17 cellular contexts compared by ENCODE assay signal in the genomic region with DNA sequence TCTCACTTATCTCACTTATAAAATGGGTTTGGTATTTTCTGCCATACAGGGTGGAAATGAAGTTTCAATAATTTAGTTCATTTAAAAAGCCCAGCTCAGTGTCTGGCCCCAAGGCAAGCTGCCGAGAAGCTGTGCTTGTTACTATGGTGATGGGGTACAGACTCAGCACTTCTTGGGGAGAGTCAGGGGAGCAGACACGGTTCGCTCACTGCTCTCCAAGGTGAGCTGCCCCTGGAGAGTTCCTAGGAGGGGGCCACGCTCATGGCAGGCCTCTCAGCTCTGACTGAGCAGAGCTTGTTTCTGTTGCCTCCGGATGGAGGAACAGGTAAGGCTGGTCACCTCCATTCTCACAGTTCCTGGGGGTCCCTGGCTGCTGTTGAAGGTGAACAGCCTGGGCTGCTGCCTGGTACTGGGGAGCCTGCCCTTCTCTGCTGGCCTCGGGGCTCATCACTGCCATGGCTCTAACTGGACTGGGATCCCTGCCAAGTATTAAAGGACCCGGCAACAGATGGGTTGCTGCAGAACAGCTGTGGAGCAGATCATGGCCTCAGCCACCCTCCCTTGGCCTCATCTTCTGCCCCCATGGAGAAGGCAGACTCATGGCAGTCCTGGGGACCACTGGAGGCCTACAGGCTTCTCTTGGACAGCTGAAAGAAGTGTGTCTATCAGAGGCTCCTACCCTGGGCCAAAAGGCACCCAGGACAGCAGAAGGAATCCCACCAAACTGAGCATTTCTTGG. TPM values are rescaled to one million over a fixed set of nuclear protein-coding genes. Genes with fewer than 3 reads are reported as not detected.
DNase-seq lines count a peak whose midpoint lies in the region; ATAC-seq and TF ChIP-seq lines count a peak whose summit lies in the region.
"Had no signal": no experiment of that assay in that cellular context is flagged by ENCODE, and none has a peak within 500 bp of the region (broad histone marks: within the 10 kb centered on the region; RNA-seq: fewer than 3 reads in every experiment).

No MANE protein-coding gene starts in this region.

- H3K27ac ChIP-seq in dorsolateral prefrontal cortex (peak overlapping the region in 30 of 59 donors; percentile 1 to 73 (median 35)), psoas muscle (peak overlapping the region; percentile 96)
- H3K27ac ChIP-seq: GM23248 had no signal

- H3K4me3 ChIP-seq in dorsolateral prefrontal cortex: no peak overlapping the region
- no peak overlapping the region for H3K4me3 ChIP-seq in psoas muscle
- H3K4me3 ChIP-seq: GM23248 had no signal

- intact Hi-C loops in dorsolateral prefrontal cortex (cut with DNase I) (no loop called here), psoas muscle (cut with DNase I) (loop anchor here in 1 of 2 donors (2.0 kb wide), 1 partner anchor 25 kb away; no protein-coding TSS in a partner anchor)

- H3K36me3 ChIP-seq in psoas muscle (ENCODE audit: insufficient read depth in 1 of 2, low read depth in 1 of 2): peaks cover 3 to 75% of the 10 kb centered on the region in 2 donors

- peak; percentile 18 to 43 for DNase-seq in NCI-H2081 (lab: John Stamatoyannopoulos, UW)
- DNase-seq in NCI-H2081 treated with DMSO at 0.1 percent for 48 hours (lab: John Stamatoyannopoulos, UW): no peak
- peak; percentile 77 for DNase-seq in NCI-H2171 (lab: John Stamatoyannopoulos, UW)
- DNase-seq in dorsolateral prefrontal cortex: peak in 1 of 10 donors; percentile 31
- peak in 1 of 2 donors; percentile 59 for DNase-seq in psoas muscle
- DNase-seq in SKM-1 treated with dmso at 0.1 percent for 144 hours (lab: John Stamatoyannopoulos, UW; ENCODE audit: unreplicated experiment): no peak
- DNase-seq in activated T-cell treated with anti-CD3 and anti-CD28 coated beads, Interleukin-2, amount 50 U/mL, for 48 hours: no peak
- DNase-seq: activated effector memory CD4-positive, alpha-beta T cell treated with anti-CD3 and anti-CD28 coated beads, Interleukin-2, amount 50 U/mL, for 16 hours; GDM1; GM23248; hippocampal formation; OCI-M1; stimulated activated naive CD8-positive, alpha-beta T cell treated with anti-CD3 and anti-CD28 coated beads, Interleukin-15, Interleukin-2, amounts not matched to agents 100 U/mL and 50 U/mL, for 24 hours had no signal

- H3K4me1 ChIP-seq in psoas muscle: peaks cover 88% of the 10 kb centered on the region

- no peak for ATAC-seq in psoas muscle
- ATAC-seq in GM21528 (IDR thresholded peaks at IDR 0.05; ENCODE audit: low FRiP score, unreplicated experiment): no peak
- ATAC-seq: stimulated activated naive CD8-positive, alpha-beta T cell treated with anti-CD3 and anti-CD28 coated beads, Interleukin-15, Interleukin-2, amounts not matched to agents 100 U/mL and 50 U/mL, for 24 hours had no signal

- no peak for TF ChIP-seq CTCF in dorsolateral prefrontal cortex (IDR thresholded peaks at IDR 0.05 in 54 of 56, conservative IDR thresholded peaks at IDR 0.05 in 2 of 56; ENCODE audit: low read depth in 1 of 56, partially characterized antibody in 56 of 56)
- TF ChIP-seq CTCF in psoas muscle (IDR thresholded peaks at IDR 0.05): no peak

- WGBS in psoas muscle, 3 donors: 45 to 50% (median 48%) methylated on average over 7 of the region's 7 CpGs

- H3K9me3 ChIP-seq in psoas muscle: no peaks in the 10 kb centered on the region

- H3K27me3 ChIP-seq in dorsolateral prefrontal cortex: no peaks in the 10 kb centered on the region
- H3K27me3 ChIP-seq in psoas muscle (ENCODE audit: insufficient read depth in 3 of 3, low read length in 2 of 3): no peaks in the 10 kb centered on the region

RNA-seq across cellular contexts. Expression of a gene that starts 25.8 kb away (rescaled TPM):
- under 1 TPM in 9 of 120 experiments, not detected in 111; 0.26 to 0.63 (median 0.35) TPM for total RNA-seq in dorsolateral prefrontal cortex
- under 1 TPM in 1 of 4 donors, not detected in 3; 0.11 TPM for total RNA-seq in psoas muscle
- not detected for polyA plus RNA-seq in psoas muscle
- total RNA-seq: A172, dermis microvascular lymphatic vessel endothelial cell, GM23248, MCF 10A had no signal
- polyA plus RNA-seq: GM23248 had no signal

RNA-seq across cellular contexts. Expression of a gene that starts 29.1 kb away (rescaled TPM):
- total RNA-seq in dorsolateral prefrontal cortex (10 to 100 TPM in 53 of 120 experiments, 1 to 10 TPM in 67; 5.4 to 21.7 (median 9.8) TPM), psoas muscle (10 to 100 TPM; 21.8 to 53.5 (median 30.1) TPM)
- polyA plus RNA-seq in psoas muscle: 10 to 100 TPM; 12.4 to 28.1 (median 24.6) TPM

Comparison
In these comparisons a context has a peak if more than half of its experiments do, and no peak if none do; other contexts are left out.
1. DNase-seq: peak in NCI-H2081 (2 of 2) and NCI-H2171 (single experiment); none in NCI-H2081 treated with DMSO at 0.1 percent for 48 hours (single experiment), SKM-1 treated with dmso at 0.1 percent for 144 hours (single experiment) and activated T-cell treated with anti-CD3 and anti-CD28 coated beads, Interleukin-2, amount 50 U/mL, for 48 hours (0 of 2).